ENCODE assay signal across 15 cellular contexts in genomic region chr12:42757735-42758134, GRCh38.
A peak's percentile ranks its signal among the peaks of the same experiment; 100 is the strongest.
DNase-seq lines count a peak whose midpoint lies in the region; ATAC-seq and TF ChIP-seq lines count a peak whose summit lies in the region.
"Had no signal": no experiment of that assay in that cellular context is flagged by ENCODE, and none has a peak within 500 bp of the region (broad histone marks: within the 10 kb centered on the region; RNA-seq: fewer than 3 reads in every experiment).

No MANE protein-coding gene starts in this region.

- no peak overlapping the region for H3K9ac ChIP-seq in GM23248
- no peak overlapping the region for H3K9ac ChIP-seq in KMS-11

- peak; percentile 18 for DNase-seq in GM23248
- peak; percentile 45 for DNase-seq in esophagus muscularis mucosa (ENCODE audit: extremely low spot score)
- DNase-seq in osteoblast (ENCODE audit: insufficient read length, low spot score, missing footprints), result no peak
- no peak for DNase-seq in activated T-cell treated with anti-CD3 and anti-CD28 coated beads, Interleukin-2, amount 50 U/mL, for 48 hours
- no peak for DNase-seq in omental fat pad (ENCODE audit: low spot score)
- DNase-seq in H7, result no peak
- DNase-seq in KBM-7, result no peak
- DNase-seq: activated CD4-positive, alpha-beta T cell treated with anti-CD3 and anti-CD28 coated beads for 36 hours; CD4-positive, alpha-beta memory T cell; NCI-H1436; NCI-H82; stimulated activated CD4-positive, alpha-beta T cell treated with anti-CD3 and anti-CD28 coated beads, Interleukin-15, amount 100 ng/mL, for 24 hours; testis had no signal

- TF ChIP-seq EP300 in esophagus muscularis mucosa (IDR thresholded peaks at IDR 0.05), result no peak

- no peaks in the 10 kb centered on the region for H3K36me3 ChIP-seq in GM23248 (ENCODE audit: low read depth)
- H3K36me3 ChIP-seq in KMS-11 (ENCODE audit: insufficient read depth), result no peaks in the 10 kb centered on the region
- no peaks in the 10 kb centered on the region for H3K36me3 ChIP-seq in esophagus muscularis mucosa
- no peaks in the 10 kb centered on the region for H3K36me3 ChIP-seq in osteoblast (ENCODE audit: insufficient read depth, low read length)
- no peaks in the 10 kb centered on the region for H3K36me3 ChIP-seq in H7 (replicated peaks; ENCODE audit: control insufficient read depth, insufficient read depth, low read length)

- H3F3A ChIP-seq in GM23248 (ENCODE audit: insufficient read depth), result peaks cover 20% of the 10 kb centered on the region; the same call in 1 of the 2 replicates

- no peak overlapping the region for H2AFZ ChIP-seq in GM23248
- no peak overlapping the region; the same call in 1 of the 2 replicates for H2AFZ ChIP-seq in KMS-11 (ENCODE audit: low read depth)
- no peak overlapping the region for H2AFZ ChIP-seq in osteoblast (ENCODE audit: low read length)

- ATAC-seq in omental fat pad (ENCODE audit: low FRiP score), result no peak
- ATAC-seq: activated CD4-positive, alpha-beta T cell treated with anti-CD3 and anti-CD28 coated beads for 36 hours; activated naive CD4-positive, alpha-beta T cell treated with anti-CD3 and anti-CD28 coated beads, Interleukin-2, amount 50 U/mL, for 72 hours had no signal

- intact Hi-C loops in esophagus muscularis mucosa (cut with DNase I), result no loop called here

- TF ChIP-seq CTCF in KMS-11 (conservative IDR thresholded peaks at IDR 0.05; ENCODE audit: low read depth, low read length) (no peak), esophagus muscularis mucosa (IDR thresholded peaks at IDR 0.05) (no peak), osteoblast (IDR thresholded peaks at IDR 0.05; ENCODE audit: extremely low read depth, low read depth, low read length) (no peak), omental fat pad (IDR thresholded peaks at IDR 0.05) (no peak)

- H3K79me2 ChIP-seq in GM23248 (ENCODE audit: insufficient read depth) (no peaks in the 10 kb centered on the region), KMS-11 (ENCODE audit: insufficient read depth, low read depth) (no peaks in the 10 kb centered on the region), osteoblast (ENCODE audit: insufficient read depth, low read length) (no peaks in the 10 kb centered on the region)

- H3K4me2 ChIP-seq in GM23248 (ENCODE audit: unreplicated experiment) (no peak overlapping the region), KMS-11 (peak overlapping the region; percentile 37; the same call in 1 of the 2 replicates), osteoblast (ENCODE audit: insufficient read depth, low read length) (peak overlapping the region; percentile 43)

- TF ChIP-seq POLR2A in esophagus muscularis mucosa (IDR thresholded peaks at IDR 0.05; ENCODE audit: low read depth), result no peak

- in situ Hi-C loops in GM23248 (cut with MboI), result no loop called here
- in situ Hi-C loops in KBM-7 (cut with MboI; ENCODE audit: low pct_unique_long_range_greater_than_20kb, low sequenced_read_pairs), result no loop called here

- H3K9me2 ChIP-seq in GM23248 (ENCODE audit: insufficient read depth), result no peaks in the 10 kb centered on the region

- H3K27me3 ChIP-seq in GM23248 (replicated peaks; ENCODE audit: insufficient read depth) (no peaks in the 10 kb centered on the region), KMS-11 (ENCODE audit: insufficient read depth, low read depth) (no peaks in the 10 kb centered on the region), esophagus muscularis mucosa (no peaks in the 10 kb centered on the region), osteoblast (ENCODE audit: insufficient read depth, low read length) (no peaks in the 10 kb centered on the region), H7 (ENCODE audit: control insufficient read depth, insufficient read depth, low read length) (no peaks in the 10 kb centered on the region)
- H3K27me3 ChIP-seq: testis had no signal

- no peaks in the 10 kb centered on the region for H4K20me1 ChIP-seq in GM23248 (ENCODE audit: insufficient read depth)
- H4K20me1 ChIP-seq in KMS-11 (ENCODE audit: insufficient read depth), result no peaks in the 10 kb centered on the region; the same call in 1 of the 2 replicates
- H4K20me1 ChIP-seq in osteoblast (ENCODE audit: insufficient read depth, low read length), result no peaks in the 10 kb centered on the region

- H3K9me3 ChIP-seq in GM23248 (ENCODE audit: low read depth) (no peaks in the 10 kb centered on the region), esophagus muscularis mucosa (no peaks in the 10 kb centered on the region), osteoblast (ENCODE audit: low read depth, low read length) (no peaks in the 10 kb centered on the region)
- H3K9me3 ChIP-seq: testis had no signal

- 96 to 99% methylated on average over 5 of the region's 5 CpGs for WGBS in GM23248 (ENCODE audit: low coverage in 1 of 2, low lambda C conversion rate in 2 of 2, missing lambda C conversion rate in 2 of 2), 2 experiments
- 80% methylated on average over 5 of the region's 5 CpGs for WGBS in esophagus muscularis mucosa

- H3K4me3 ChIP-seq in GM23248 (no peak overlapping the region), KMS-11 (IDR thresholded peaks at IDR 0.05; ENCODE audit: insufficient read depth, low read depth, low read length) (no peak overlapping the region), esophagus muscularis mucosa (no peak overlapping the region), osteoblast (ENCODE audit: insufficient read depth, low read length) (no peak overlapping the region), H7 (ENCODE audit: insufficient read depth, low read depth, low read length) (no peak overlapping the region)
- H3K4me3 ChIP-seq: testis had no signal

- H3K4me1 ChIP-seq in GM23248 (ENCODE audit: insufficient read depth) (peaks cover 39% of the 10 kb centered on the region), KMS-11 (ENCODE audit: low read depth, poor library complexity, severe bottlenecking) (peaks cover 46% of the 10 kb centered on the region), esophagus muscularis mucosa (peaks cover 20 to 31% (median 26%) of the 10 kb centered on the region in 4 donors), osteoblast (ENCODE audit: insufficient read depth, low read length) (peaks cover 39% of the 10 kb centered on the region)
- H3K4me1 ChIP-seq: testis had no signal

- no peak overlapping the region; the same call in 1 of the 2 replicates for H3K27ac ChIP-seq in GM23248
- H3K27ac ChIP-seq in KMS-11, result no peak overlapping the region
- no peak overlapping the region for H3K27ac ChIP-seq in esophagus muscularis mucosa (replicated peaks in 1 of 4)
- peak overlapping the region; percentile 64 for H3K27ac ChIP-seq in osteoblast (ENCODE audit: low read depth, low read length)
- H3K27ac ChIP-seq: testis had no signal

Comparison
In these comparisons a context has a peak if more than half of its experiments do, and no peak if none do; other contexts are left out.
1. DNase-seq: peak in GM23248 (single experiment) and esophagus muscularis mucosa (single experiment); none in osteoblast (single experiment), activated T-cell treated with anti-CD3 and anti-CD28 coated beads, Interleukin-2, amount 50 U/mL, for 48 hours (0 of 2), omental fat pad (single experiment), H7 (single experiment) and KBM-7 (single experiment).